In genomic region chr3:27125821-27126501, GRCh38 we compare ENCODE assay signal across 20 cellular contexts.
"Had no signal": no experiment of that assay in that cellular context is flagged by ENCODE, and none has a peak within 500 bp of the region (broad histone marks: within the 10 kb centered on the region; RNA-seq: fewer than 3 reads in every experiment).

No MANE protein-coding gene starts in this region.

- ATAC-seq: K562, Right ventricle myocardium inferior had no signal

- H3K36me3 ChIP-seq: Peyer's patch, SJCRH30 had no signal

- H3K4me3 ChIP-seq: K562, PC-9, Peyer's patch, SJCRH30, SK-N-MC had no signal

- H3K27ac ChIP-seq: HL-60, KMS-11, PC-9, Peyer's patch, SJCRH30, SK-N-MC had no signal

- H3K9me3 ChIP-seq: Peyer's patch, SJCRH30 had no signal

- H3K27me3 ChIP-seq: Peyer's patch, SJCRH30 had no signal

- DNase-seq: MM.1S; NCI-H1092 treated with DMSO at 0.1 percent for 48 hours; NCI-H1694; NCI-H187 treated with DMSO at 0.1 percent for 48 hours; NCI-H2029 treated with DMSO at 0.1 percent for 48 hours; NCI-H2171 treated with DMSO at 0.1 percent for 48 hours; NCI-H446 treated with DMSO at 0.1 percent for 48 hours; NCI-H510A treated with DMSO at 0.1 percent for 48 hours; NCI-H526; NCI-H748 treated with DMSO at 0.1 percent for 48 hours; NK-92 treated with Interleukin-12 subunit alpha and Interleukin-12 subunit beta, amount 100 ng/mL, for 24 hours; PC-9; Peyer's patch; SHP77 treated with DMSO at 0.1 percent for 48 hours; SJCRH30 had no signal

- H3K4me1 ChIP-seq: Peyer's patch, SJCRH30 had no signal
